ENCODE assay signal across 7 cellular contexts in genomic region chr15:31235298-31236183, GRCh38.
DNase-seq lines count a peak whose midpoint lies in the region; ATAC-seq and TF ChIP-seq lines count a peak whose summit lies in the region.

No MANE protein-coding gene starts in this region.

- H3K27me3 Mint-ChIP-seq in MCF 10A (ENCODE audit: insufficient read depth, unreplicated experiment) = no peaks in the 10 kb centered on the region
- H3K27me3 Mint-ChIP-seq in nephron (ENCODE audit: low read depth) = peaks cover 4% of the 10 kb centered on the region

- H3K27ac Mint-ChIP-seq in MCF 10A (ENCODE audit: low read depth, unreplicated experiment) (peak overlapping the region; percentile 73), nephron (peak overlapping the region; percentile 30 to 84 (median 77))

- ATAC-seq in GM21447 (IDR thresholded peaks at IDR 0.05; ENCODE audit: unreplicated experiment) (peak; percentile 52), HG03025 (IDR thresholded peaks at IDR 0.05; ENCODE audit: low FRiP score, unreplicated experiment) (no peak)

- H3K9me3 Mint-ChIP-seq in MCF 10A (ENCODE audit: unreplicated experiment) = no peaks in the 10 kb centered on the region
- H3K9me3 Mint-ChIP-seq in nephron = no peaks in the 10 kb centered on the region

- no peak overlapping the region for H3K4me3 Mint-ChIP-seq in MCF 10A (ENCODE audit: unreplicated experiment)
- peak overlapping the region in 1 of 3 experiments; percentile 37 for H3K4me3 Mint-ChIP-seq in nephron

- POLR2A ChIA-PET in MCF 10A (lab: Yijun Ruan, JAX) = interaction anchor here (1.3 to 2.4 kb wide), 4 partner anchors 20 to 93 kb away, joined by 3 to 9 read pairs (median 6); partner anchors contain the start of gene KLF13

- no peaks in the 10 kb centered on the region for H3K36me3 Mint-ChIP-seq in MCF 10A (ENCODE audit: insufficient read depth, unreplicated experiment)
- H3K36me3 Mint-ChIP-seq in nephron (ENCODE audit: low read depth) = no peaks in the 10 kb centered on the region

- CTCF ChIA-PET in MCF 10A (lab: Yijun Ruan, JAX) = interaction anchor here (0.6 kb wide), 1 partner anchor 47 kb away, joined by 3 read pairs; no protein-coding TSS in a partner anchor

- H3K4me1 Mint-ChIP-seq in MCF 10A (ENCODE audit: insufficient read depth, unreplicated experiment) = peaks cover 20% of the 10 kb centered on the region
- H3K4me1 Mint-ChIP-seq in nephron = peaks cover 37% of the 10 kb centered on the region

- no TSS peak for BruUV-seq in MCF 10A (replicated peaks; lab: Mats Ljungman, UMichigan)

- DNase-seq in NCI-H2081 treated with DMSO at 0.1 percent for 48 hours (lab: John Stamatoyannopoulos, UW) (peak; percentile 81), MCF 10A (ENCODE audit: unreplicated experiment) (peak; percentile 87), dedifferentiated amniotic fluid mesenchymal stem cell (ENCODE audit: extremely low spot score) (no peak), Kasumi-1 (lab: John Stamatoyannopoulos, UW) (no peak)

- TF ChIP-seq CTCF in MCF 10A (IDR thresholded peaks at IDR 0.05; ENCODE audit: unreplicated experiment) (no peak), nephron (IDR thresholded peaks at IDR 0.05; ENCODE audit: unreplicated experiment in 3 of 3) (no peak)

- intact Hi-C loops in MCF 10A (cut with micrococcal nuclease) = loop anchor here (5.0 kb wide), 1 partner anchor 92 kb away; the partner anchor contains the start of gene KLF13

Comparison
In these comparisons a context has a peak if more than half of its experiments do, and no peak if none do; other contexts are left out.
1. DNase-seq: peak in NCI-H2081 treated with DMSO at 0.1 percent for 48 hours (single experiment) and MCF 10A (single experiment); none in dedifferentiated amniotic fluid mesenchymal stem cell (single experiment) and Kasumi-1 (0 of 2).